1 cellular context compared by ENCODE assay signal in the genomic region with DNA sequence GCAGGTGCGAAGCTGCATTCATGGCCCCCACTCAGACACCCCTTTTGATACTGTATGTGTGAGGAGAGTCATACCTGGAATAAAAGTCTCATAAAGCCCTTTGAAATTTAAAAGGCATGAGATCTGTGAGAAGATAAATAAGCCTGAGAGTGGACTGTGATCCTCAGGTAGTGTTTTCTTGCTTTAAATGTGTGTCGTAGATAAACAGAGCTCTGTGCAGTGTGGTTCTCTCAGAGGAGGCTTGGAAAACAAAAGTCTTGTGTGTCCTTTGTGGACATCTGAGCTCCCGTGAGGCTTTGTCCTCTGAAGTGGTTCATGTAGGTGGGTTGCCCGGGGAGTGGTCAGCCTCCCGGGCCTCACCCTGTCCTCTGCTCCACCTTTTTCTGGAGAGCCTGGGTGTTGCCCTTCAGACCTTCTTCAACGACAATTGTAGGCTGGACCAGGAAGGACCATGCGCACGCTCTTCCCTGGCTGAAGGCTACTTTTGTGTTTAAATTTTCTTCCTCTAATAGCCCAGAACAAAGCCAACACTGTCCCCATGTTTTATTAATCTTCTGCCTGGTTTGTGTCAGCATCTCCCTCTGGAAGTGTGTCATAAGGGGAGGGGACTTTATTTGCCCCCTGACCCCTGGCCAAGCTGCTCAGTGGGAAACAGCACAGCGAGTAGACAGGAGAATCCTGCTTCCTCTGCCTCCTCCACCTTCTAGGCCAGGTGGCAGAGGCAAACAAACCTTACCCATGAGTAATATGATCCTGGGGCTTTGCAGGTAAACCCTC.
TF ChIP-seq lines count a peak whose summit lies in the region.

No MANE protein-coding gene starts in this region.

TF ChIP-seq in HepG2, 621 proteins besides CTCF, POLR2A, EP300 and RAD21 (continued from another document and continues in another):
- TF ChIP-seq, protein P1, sequence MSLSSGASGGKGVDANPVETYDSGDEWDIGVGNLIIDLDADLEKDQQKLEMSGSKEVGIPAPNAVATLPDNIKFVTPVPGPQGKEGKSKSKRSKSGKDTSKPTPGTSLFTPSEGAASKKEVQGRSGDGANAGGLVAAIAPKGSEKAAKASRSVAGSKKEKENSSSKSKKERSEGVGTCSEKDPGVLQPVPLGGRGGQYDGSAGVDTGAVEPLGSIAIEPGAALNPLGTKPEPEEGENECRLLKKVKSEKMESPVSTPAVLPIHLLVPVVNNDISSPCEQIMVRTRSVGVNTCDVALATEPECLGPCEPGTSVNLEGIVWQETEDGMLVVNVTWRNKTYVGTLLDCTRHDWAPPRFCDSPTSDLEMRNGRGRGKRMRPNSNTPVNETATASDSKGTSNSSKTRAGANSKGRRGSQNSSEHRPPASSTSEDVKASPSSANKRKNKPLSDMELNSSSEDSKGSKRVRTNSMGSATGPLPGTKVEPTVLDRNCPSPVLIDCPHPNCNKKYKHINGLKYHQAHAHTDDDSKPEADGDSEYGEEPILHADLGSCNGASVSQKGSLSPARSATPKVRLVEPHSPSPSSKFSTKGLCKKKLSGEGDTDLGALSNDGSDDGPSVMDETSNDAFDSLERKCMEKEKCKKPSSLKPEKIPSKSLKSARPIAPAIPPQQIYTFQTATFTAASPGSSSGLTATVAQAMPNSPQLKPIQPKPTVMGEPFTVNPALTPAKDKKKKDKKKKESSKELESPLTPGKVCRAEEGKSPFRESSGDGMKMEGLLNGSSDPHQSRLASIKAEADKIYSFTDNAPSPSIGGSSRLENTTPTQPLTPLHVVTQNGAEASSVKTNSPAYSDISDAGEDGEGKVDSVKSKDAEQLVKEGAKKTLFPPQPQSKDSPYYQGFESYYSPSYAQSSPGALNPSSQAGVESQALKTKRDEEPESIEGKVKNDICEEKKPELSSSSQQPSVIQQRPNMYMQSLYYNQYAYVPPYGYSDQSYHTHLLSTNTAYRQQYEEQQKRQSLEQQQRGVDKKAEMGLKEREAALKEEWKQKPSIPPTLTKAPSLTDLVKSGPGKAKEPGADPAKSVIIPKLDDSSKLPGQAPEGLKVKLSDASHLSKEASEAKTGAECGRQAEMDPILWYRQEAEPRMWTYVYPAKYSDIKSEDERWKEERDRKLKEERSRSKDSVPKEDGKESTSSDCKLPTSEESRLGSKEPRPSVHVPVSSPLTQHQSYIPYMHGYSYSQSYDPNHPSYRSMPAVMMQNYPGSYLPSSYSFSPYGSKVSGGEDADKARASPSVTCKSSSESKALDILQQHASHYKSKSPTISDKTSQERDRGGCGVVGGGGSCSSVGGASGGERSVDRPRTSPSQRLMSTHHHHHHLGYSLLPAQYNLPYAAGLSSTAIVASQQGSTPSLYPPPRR (CRISPR knock-in tag; IDR thresholded peaks at IDR 0.05; ENCODE audit: borderline replicate concordance), result peak; percentile 87
- TF ChIP-seq NR2F6 (IDR thresholded peaks at IDR 0.05), result peak; percentile 93
- peak; percentile 91 for TF ChIP-seq NR2F6 (CRISPR knock-in tag; IDR thresholded peaks at IDR 0.05)
- no peak for TF ChIP-seq THYN1 (CRISPR knock-in tag; IDR thresholded peaks at IDR 0.05; ENCODE audit: borderline replicate concordance, low read depth)
- no peak for TF ChIP-seq MAF1 (CRISPR knock-in tag; IDR thresholded peaks at IDR 0.05; ENCODE audit: borderline replicate concordance)
- TF ChIP-seq, protein P2, sequence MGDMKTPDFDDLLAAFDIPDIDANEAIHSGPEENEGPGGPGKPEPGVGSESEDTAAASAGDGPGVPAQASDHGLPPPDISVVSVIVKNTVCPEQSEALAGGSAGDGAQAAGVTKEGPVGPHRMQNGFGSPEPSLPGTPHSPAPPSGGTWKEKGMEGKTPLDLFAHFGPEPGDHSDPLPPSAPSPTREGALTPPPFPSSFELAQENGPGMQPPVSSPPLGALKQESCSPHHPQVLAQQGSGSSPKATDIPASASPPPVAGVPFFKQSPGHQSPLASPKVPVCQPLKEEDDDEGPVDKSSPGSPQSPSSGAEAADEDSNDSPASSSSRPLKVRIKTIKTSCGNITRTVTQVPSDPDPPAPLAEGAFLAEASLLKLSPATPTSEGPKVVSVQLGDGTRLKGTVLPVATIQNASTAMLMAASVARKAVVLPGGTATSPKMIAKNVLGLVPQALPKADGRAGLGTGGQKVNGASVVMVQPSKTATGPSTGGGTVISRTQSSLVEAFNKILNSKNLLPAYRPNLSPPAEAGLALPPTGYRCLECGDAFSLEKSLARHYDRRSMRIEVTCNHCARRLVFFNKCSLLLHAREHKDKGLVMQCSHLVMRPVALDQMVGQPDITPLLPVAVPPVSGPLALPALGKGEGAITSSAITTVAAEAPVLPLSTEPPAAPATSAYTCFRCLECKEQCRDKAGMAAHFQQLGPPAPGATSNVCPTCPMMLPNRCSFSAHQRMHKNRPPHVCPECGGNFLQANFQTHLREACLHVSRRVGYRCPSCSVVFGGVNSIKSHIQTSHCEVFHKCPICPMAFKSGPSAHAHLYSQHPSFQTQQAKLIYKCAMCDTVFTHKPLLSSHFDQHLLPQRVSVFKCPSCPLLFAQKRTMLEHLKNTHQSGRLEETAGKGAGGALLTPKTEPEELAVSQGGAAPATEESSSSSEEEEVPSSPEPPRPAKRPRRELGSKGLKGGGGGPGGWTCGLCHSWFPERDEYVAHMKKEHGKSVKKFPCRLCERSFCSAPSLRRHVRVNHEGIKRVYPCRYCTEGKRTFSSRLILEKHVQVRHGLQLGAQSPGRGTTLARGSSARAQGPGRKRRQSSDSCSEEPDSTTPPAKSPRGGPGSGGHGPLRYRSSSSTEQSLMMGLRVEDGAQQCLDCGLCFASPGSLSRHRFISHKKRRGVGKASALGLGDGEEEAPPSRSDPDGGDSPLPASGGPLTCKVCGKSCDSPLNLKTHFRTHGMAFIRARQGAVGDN (CRISPR knock-in tag; IDR thresholded peaks at IDR 0.05), result peak; percentile 84
- TF ChIP-seq, protein P3, sequence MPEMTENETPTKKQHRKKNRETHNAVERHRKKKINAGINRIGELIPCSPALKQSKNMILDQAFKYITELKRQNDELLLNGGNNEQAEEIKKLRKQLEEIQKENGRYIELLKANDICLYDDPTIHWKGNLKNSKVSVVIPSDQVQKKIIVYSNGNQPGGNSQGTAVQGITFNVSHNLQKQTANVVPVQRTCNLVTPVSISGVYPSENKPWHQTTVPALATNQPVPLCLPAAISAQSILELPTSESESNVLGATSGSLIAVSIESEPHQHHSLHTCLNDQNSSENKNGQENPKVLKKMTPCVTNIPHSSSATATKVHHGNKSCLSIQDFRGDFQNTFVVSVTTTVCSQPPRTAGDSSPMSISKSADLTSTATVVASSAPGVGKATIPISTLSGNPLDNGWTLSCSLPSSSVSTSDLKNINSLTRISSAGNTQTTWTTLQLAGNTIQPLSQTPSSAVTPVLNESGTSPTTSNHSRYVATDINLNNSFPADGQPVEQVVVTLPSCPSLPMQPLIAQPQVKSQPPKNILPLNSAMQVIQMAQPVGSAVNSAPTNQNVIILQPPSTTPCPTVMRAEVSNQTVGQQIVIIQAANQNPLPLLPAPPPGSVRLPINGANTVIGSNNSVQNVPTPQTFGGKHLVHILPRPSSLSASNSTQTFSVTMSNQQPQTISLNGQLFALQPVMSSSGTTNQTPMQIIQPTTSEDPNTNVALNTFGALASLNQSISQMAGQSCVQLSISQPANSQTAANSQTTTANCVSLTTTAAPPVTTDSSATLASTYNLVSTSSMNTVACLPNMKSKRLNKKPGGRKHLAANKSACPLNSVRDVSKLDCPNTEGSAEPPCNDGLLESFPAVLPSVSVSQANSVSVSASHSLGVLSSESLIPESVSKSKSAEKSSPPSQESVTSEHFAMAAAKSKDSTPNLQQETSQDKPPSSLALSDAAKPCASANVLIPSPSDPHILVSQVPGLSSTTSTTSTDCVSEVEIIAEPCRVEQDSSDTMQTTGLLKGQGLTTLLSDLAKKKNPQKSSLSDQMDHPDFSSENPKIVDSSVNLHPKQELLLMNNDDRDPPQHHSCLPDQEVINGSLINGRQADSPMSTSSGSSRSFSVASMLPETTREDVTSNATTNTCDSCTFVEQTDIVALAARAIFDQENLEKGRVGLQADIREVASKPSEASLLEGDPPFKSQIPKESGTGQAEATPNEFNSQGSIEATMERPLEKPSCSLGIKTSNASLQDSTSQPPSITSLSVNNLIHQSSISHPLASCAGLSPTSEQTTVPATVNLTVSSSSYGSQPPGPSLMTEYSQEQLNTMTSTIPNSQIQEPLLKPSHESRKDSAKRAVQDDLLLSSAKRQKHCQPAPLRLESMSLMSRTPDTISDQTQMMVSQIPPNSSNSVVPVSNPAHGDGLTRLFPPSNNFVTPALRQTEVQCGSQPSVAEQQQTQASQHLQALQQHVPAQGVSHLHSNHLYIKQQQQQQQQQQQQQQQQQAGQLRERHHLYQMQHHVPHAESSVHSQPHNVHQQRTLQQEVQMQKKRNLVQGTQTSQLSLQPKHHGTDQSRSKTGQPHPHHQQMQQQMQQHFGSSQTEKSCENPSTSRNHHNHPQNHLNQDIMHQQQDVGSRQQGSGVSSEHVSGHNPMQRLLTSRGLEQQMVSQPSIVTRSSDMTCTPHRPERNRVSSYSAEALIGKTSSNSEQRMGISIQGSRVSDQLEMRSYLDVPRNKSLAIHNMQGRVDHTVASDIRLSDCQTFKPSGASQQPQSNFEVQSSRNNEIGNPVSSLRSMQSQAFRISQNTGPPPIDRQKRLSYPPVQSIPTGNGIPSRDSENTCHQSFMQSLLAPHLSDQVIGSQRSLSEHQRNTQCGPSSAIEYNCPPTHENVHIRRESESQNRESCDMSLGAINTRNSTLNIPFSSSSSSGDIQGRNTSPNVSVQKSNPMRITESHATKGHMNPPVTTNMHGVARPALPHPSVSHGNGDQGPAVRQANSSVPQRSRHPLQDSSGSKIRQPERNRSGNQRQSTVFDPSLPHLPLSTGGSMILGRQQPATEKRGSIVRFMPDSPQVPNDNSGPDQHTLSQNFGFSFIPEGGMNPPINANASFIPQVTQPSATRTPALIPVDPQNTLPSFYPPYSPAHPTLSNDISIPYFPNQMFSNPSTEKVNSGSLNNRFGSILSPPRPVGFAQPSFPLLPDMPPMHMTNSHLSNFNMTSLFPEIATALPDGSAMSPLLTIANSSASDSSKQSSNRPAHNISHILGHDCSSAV (CRISPR knock-in tag; IDR thresholded peaks at IDR 0.05; ENCODE audit: borderline replicate concordance), result no peak
- TF ChIP-seq, protein P4, sequence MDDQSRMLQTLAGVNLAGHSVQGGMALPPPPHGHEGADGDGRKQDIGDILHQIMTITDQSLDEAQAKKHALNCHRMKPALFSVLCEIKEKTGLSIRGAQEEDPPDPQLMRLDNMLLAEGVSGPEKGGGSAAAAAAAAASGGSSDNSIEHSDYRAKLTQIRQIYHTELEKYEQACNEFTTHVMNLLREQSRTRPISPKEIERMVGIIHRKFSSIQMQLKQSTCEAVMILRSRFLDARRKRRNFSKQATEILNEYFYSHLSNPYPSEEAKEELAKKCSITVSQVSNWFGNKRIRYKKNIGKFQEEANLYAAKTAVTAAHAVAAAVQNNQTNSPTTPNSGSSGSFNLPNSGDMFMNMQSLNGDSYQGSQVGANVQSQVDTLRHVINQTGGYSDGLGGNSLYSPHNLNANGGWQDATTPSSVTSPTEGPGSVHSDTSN (CRISPR knock-in tag; IDR thresholded peaks at IDR 0.05; ENCODE audit: borderline replicate concordance), result no peak
- no peak for TF ChIP-seq GZF1 (CRISPR knock-in tag; IDR thresholded peaks at IDR 0.05)
- no peak for TF ChIP-seq ZNF776 (CRISPR knock-in tag; IDR thresholded peaks at IDR 0.05)
- TF ChIP-seq, protein P5, sequence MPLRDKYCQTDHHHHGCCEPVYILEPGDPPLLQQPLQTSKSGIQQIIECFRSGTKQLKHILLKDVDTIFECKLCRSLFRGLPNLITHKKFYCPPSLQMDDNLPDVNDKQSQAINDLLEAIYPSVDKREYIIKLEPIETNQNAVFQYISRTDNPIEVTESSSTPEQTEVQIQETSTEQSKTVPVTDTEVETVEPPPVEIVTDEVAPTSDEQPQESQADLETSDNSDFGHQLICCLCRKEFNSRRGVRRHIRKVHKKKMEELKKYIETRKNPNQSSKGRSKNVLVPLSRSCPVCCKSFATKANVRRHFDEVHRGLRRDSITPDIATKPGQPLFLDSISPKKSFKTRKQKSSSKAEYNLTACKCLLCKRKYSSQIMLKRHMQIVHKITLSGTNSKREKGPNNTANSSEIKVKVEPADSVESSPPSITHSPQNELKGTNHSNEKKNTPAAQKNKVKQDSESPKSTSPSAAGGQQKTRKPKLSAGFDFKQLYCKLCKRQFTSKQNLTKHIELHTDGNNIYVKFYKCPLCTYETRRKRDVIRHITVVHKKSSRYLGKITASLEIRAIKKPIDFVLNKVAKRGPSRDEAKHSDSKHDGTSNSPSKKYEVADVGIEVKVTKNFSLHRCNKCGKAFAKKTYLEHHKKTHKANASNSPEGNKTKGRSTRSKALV (CRISPR knock-in tag; IDR thresholded peaks at IDR 0.05), result peak; percentile 60
- no peak for TF ChIP-seq ZKSCAN1 (IDR thresholded peaks at IDR 0.05; ENCODE audit: low read length)
- TF ChIP-seq MAFG (CRISPR knock-in tag; IDR thresholded peaks at IDR 0.05), result no peak
- TF ChIP-seq TOPORS (CRISPR knock-in tag; IDR thresholded peaks at IDR 0.05), result 0 out of 2 replicates have a peak, but pooled peaks have one; percentile 15
- TF ChIP-seq, protein P6, sequence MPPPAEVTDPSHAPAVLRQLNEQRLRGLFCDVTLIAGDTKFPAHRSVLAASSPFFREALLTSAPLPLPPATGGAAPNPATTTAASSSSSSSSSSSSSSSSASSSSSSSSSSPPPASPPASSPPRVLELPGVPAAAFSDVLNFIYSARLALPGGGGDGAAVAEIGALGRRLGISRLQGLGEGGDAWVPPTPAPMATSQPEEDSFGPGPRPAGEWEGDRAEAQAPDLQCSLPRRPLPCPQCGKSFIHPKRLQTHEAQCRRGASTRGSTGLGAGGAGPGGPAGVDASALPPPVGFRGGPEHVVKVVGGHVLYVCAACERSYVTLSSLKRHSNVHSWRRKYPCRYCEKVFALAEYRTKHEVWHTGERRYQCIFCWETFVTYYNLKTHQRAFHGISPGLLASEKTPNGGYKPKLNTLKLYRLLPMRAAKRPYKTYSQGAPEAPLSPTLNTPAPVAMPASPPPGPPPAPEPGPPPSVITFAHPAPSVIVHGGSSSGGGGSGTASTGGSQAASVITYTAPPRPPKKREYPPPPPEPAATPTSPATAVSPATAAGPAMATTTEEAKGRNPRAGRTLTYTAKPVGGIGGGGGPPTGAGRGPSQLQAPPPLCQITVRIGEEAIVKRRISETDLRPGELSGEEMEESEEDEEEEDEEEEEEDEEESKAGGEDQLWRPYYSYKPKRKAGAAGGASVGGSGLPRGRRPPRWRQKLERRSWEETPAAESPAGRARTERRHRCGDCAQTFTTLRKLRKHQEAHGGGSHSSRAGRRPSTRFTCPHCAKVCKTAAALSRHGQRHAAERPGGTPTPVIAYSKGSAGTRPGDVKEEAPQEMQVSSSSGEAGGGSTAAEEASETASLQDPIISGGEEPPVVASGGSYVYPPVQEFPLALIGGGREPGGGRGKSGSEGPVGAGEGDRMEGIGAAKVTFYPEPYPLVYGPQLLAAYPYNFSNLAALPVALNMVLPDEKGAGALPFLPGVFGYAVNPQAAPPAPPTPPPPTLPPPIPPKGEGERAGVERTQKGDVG (CRISPR knock-in tag; IDR thresholded peaks at IDR 0.05; ENCODE audit: borderline replicate concordance), result no peak
- TF ChIP-seq MATR3 (CRISPR knock-in tag; IDR thresholded peaks at IDR 0.05), result no peak
- 0 out of 2 replicates have a peak, but pooled peaks have one; percentile 61 for TF ChIP-seq ZNF264 (CRISPR knock-in tag; IDR thresholded peaks at IDR 0.05)
- peak; percentile 82 for TF ChIP-seq TCF7 (IDR thresholded peaks at IDR 0.05; ENCODE audit: low read depth)
- no peak for TF ChIP-seq ADNP (CRISPR knock-in tag; IDR thresholded peaks at IDR 0.05)
- no peak for TF ChIP-seq ZNF138 (CRISPR knock-in tag; IDR thresholded peaks at IDR 0.05; ENCODE audit: low read depth)
- TF ChIP-seq, protein P7, sequence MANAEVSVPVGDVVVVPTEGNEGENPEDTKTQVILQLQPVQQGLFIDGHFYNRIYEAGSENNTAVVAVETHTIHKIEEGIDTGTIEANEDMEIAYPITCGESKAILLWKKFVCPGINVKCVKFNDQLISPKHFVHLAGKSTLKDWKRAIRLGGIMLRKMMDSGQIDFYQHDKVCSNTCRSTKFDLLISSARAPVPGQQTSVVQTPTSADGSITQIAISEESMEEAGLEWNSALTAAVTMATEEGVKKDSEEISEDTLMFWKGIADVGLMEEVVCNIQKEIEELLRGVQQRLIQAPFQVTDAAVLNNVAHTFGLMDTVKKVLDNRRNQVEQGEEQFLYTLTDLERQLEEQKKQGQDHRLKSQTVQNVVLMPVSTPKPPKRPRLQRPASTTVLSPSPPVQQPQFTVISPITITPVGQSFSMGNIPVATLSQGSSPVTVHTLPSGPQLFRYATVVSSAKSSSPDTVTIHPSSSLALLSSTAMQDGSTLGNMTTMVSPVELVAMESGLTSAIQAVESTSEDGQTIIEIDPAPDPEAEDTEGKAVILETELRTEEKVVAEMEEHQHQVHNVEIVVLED (CRISPR knock-in tag; IDR thresholded peaks at IDR 0.05; ENCODE audit: borderline replicate concordance), result no peak
